11 cellular contexts compared by ENCODE assay signal in the genomic region with DNA sequence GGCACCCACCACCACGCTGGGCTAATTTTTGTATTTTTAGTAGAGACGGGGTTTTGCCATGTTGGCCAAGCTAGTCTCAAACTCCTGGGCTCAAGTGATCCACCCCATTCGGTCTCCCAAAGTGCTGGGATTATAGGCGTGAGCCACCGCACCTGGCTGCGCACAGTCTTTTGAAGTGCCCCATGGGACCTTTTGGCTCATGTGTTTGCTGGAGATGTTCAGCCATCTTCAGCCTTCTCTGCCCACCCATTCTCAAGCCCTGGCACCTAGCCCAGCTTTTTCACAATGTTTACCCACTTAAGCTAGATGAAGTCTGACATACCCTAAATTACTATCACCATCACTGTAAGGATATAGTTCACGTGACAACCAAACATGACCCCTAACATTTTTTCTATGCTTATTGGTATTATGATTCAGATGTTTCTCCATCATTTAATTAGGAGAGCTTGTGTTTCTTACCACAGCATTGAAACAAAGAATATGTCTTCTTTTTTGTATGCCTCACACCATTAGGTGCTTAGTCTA. TPM values are rescaled to one million over a fixed set of nuclear protein-coding genes. Genes with fewer than 3 reads are reported as not detected.
A peak's percentile ranks its signal among the peaks of the same experiment; 100 is the strongest.
DNase-seq lines count a peak whose midpoint lies in the region.
"Had no signal": no experiment of that assay in that cellular context is flagged by ENCODE, and none has a peak within 500 bp of the region (broad histone marks: within the 10 kb centered on the region; RNA-seq: fewer than 3 reads in every experiment).

No MANE protein-coding gene starts in this region.

- no peak overlapping the region for H3K4me2 ChIP-seq in mesenchymal stem cell (ENCODE audit: low read length, poor library complexity, severe bottlenecking)
- H3K4me2 ChIP-seq in mesendoderm (ENCODE audit: low read length), result no peak overlapping the region

- H2BK12ac ChIP-seq in mesenchymal stem cell (ENCODE audit: low read length in 2 of 2), result no peak overlapping the region

- WGBS in mesenchymal stem cell, result 97% methylated on average over 6 of the region's 7 CpGs
- WGBS in mesendoderm (ENCODE audit: extremely low coverage, insufficient coverage, low lambda C conversion rate), result no CpG with 5 or more reads among the region's 7 CpGs

- H3K9ac ChIP-seq in mesenchymal stem cell (ENCODE audit: low read length) (peak overlapping the region; percentile 57), mesendoderm (ENCODE audit: low read length) (no peak overlapping the region)

- H3K79me1 ChIP-seq in mesenchymal stem cell (replicated peaks; ENCODE audit: low read length, poor library complexity, severe bottlenecking) (no peaks in the 10 kb centered on the region), mesendoderm (ENCODE audit: low read length) (no peaks in the 10 kb centered on the region)

- H2BK5ac ChIP-seq in mesenchymal stem cell (ENCODE audit: low read depth, low read length, poor library complexity, severe bottlenecking), result no peak overlapping the region
- H2BK5ac ChIP-seq in mesendoderm (ENCODE audit: low read length), result no peak overlapping the region

- peaks cover 13% of the 10 kb centered on the region for H3K4me1 ChIP-seq in mesenchymal stem cell (ENCODE audit: control insufficient read depth, insufficient read depth, low read depth, low read length)
- no peaks in the 10 kb centered on the region for H3K4me1 ChIP-seq in mesendoderm (ENCODE audit: control insufficient read depth, low read depth, low read length)

- H3K4ac ChIP-seq in mesenchymal stem cell (ENCODE audit: low read depth in 1 of 2, low read length in 2 of 2) (no peak overlapping the region), mesendoderm (ENCODE audit: low read depth, low read length) (no peak overlapping the region)

- no peak overlapping the region for H3K14ac ChIP-seq in mesenchymal stem cell (ENCODE audit: low read length in 2 of 2)

- H3K23ac ChIP-seq in mesenchymal stem cell (ENCODE audit: low read length in 2 of 2) (no peak overlapping the region), mesendoderm (ENCODE audit: low read length) (no peak overlapping the region)

- peaks cover 0 to 8% of the 10 kb centered on the region in 2 experiments for H3K27me3 ChIP-seq in mesenchymal stem cell (ENCODE audit: control insufficient read depth in 1 of 2, insufficient read depth in 1 of 2, low read length in 2 of 2)
- no peaks in the 10 kb centered on the region for H3K27me3 ChIP-seq in mesendoderm (ENCODE audit: insufficient read depth, low read length, poor library complexity)
- H3K27me3 ChIP-seq: ovary had no signal

- H3K18ac ChIP-seq in mesenchymal stem cell (ENCODE audit: low read depth in 1 of 2, low read length in 2 of 2), result no peak overlapping the region
- H3K18ac ChIP-seq in mesendoderm (ENCODE audit: low read length), result no peak overlapping the region

- no peak overlapping the region for H4K91ac ChIP-seq in mesenchymal stem cell (ENCODE audit: low read length)

- no peaks in the 10 kb centered on the region for H3K9me3 ChIP-seq in mesenchymal stem cell (ENCODE audit: control insufficient read depth, low read length)
- H3K9me3 ChIP-seq: ovary had no signal

- no peak overlapping the region for H3K56ac ChIP-seq in mesendoderm (ENCODE audit: low read length)

- no peak overlapping the region for H4K5ac ChIP-seq in mesendoderm (ENCODE audit: low read length)

- H3K27ac ChIP-seq in mesenchymal stem cell (ENCODE audit: low read length, poor library complexity, severe bottlenecking) (no peak overlapping the region), mesendoderm (ENCODE audit: low read depth, low read length) (no peak overlapping the region)
- H3K27ac ChIP-seq: ovary had no signal

- no peak overlapping the region for H2AFZ ChIP-seq in mesenchymal stem cell (ENCODE audit: low read depth, low read length)

- H2BK15ac ChIP-seq in mesenchymal stem cell (ENCODE audit: low read depth, poor library complexity, severe bottlenecking) (no peak overlapping the region), mesendoderm (replicated peaks; ENCODE audit: low read depth) (no peak overlapping the region)

- H4K8ac ChIP-seq in mesenchymal stem cell (ENCODE audit: low read length) (no peak overlapping the region), mesendoderm (ENCODE audit: low read depth, low read length) (no peak overlapping the region)

- H3K36me3 ChIP-seq in mesenchymal stem cell (ENCODE audit: control insufficient read depth in 1 of 2, insufficient read depth in 2 of 2, low read depth in 1 of 2, low read length in 2 of 2), result no peaks in the 10 kb centered on the region
- no peaks in the 10 kb centered on the region for H3K36me3 ChIP-seq in mesendoderm (ENCODE audit: control insufficient read depth, insufficient read depth, low read length)
- H3K36me3 ChIP-seq: ovary had no signal

- H2BK120ac ChIP-seq in mesenchymal stem cell (ENCODE audit: low read depth, low read length) (no peak overlapping the region), mesendoderm (ENCODE audit: low read depth, low read length) (no peak overlapping the region)

- DNase-seq in DMS53 treated with DMSO at 0.1 percent for 48 hours (lab: John Stamatoyannopoulos, UW; ENCODE audit: unreplicated experiment) (peak; percentile 31), NCI-H1436 treated with DMSO at 0.1 percent for 48 hours (lab: John Stamatoyannopoulos, UW) (peak; percentile 96), NCI-H774 (lab: John Stamatoyannopoulos, UW) (peak; percentile 42), mesenchymal stem cell (no peak), NCI-H1930 (lab: John Stamatoyannopoulos, UW) (no peak), mesendoderm (no peak)
- no peak for DNase-seq in activated CD4-positive, alpha-beta T cell treated with anti-CD3 and anti-CD28 coated beads, Interleukin-2, amount 50 U/mL, for 1 hour
- DNase-seq: activated CD4-positive, alpha-beta memory T cell treated with anti-CD3 and anti-CD28 coated beads, Interleukin-2, amount 10 ng/mL, durations not matched to agents 7 days and 5 days; activated naive CD4-positive, alpha-beta T cell treated with anti-CD3 and anti-CD28 coated beads, Interleukin-2, amount 50 U/mL, for 16 hours; glutamatergic neuron had no signal

- H3K79me2 ChIP-seq in mesendoderm (ENCODE audit: control insufficient read depth, insufficient read depth, low read length), result no peaks in the 10 kb centered on the region

- no peak overlapping the region for H3K4me3 ChIP-seq in mesenchymal stem cell (ENCODE audit: insufficient read depth in 1 of 2, low read depth in 1 of 2, low read length in 2 of 2)
- H3K4me3 ChIP-seq in mesendoderm (ENCODE audit: low read length), result no peak overlapping the region
- H3K4me3 ChIP-seq: ovary had no signal

- H2AK5ac ChIP-seq in mesenchymal stem cell (ENCODE audit: low read length, severe bottlenecking) (no peak overlapping the region), mesendoderm (ENCODE audit: low read length) (no peak overlapping the region)

RNA-seq across cellular contexts. Expression of a gene that starts 32.3 kb away (rescaled TPM):
- 0.18 TPM for polyA plus RNA-seq in mesenchymal stem cell (2013, experiment 1 of 2)
- 0.66 TPM for polyA plus RNA-seq in mesenchymal stem cell (2013, experiment 2 of 2)
- 0.14 TPM for polyA plus RNA-seq in mesendoderm (2013, experiment 1 of 2)
- 0.07 TPM for polyA plus RNA-seq in mesendoderm (2013, experiment 2 of 2)

Comparison
In these comparisons a context has a peak if more than half of its experiments do, and no peak if none do; other contexts are left out.
1. DNase-seq: peak in DMS53 treated with DMSO at 0.1 percent for 48 hours (single experiment), NCI-H1436 treated with DMSO at 0.1 percent for 48 hours (single experiment) and NCI-H774 (single experiment); none in mesenchymal stem cell (single experiment), NCI-H1930 (0 of 2), activated CD4-positive, alpha-beta T cell treated with anti-CD3 and anti-CD28 coated beads, Interleukin-2, amount 50 U/mL, for 1 hour (single experiment) and mesendoderm (single experiment).